Comparison of ENCODE assay signal across 1 cellular context in genomic region chr5:113271753-113272454, GRCh38.
TF ChIP-seq lines count a peak whose summit lies in the region.

No MANE protein-coding gene starts in this region.

TF ChIP-seq in GM23338, 12 proteins besides CTCF, POLR2A, EP300 and RAD21 (continued from another document):
- TF ChIP-seq ZNF462 (CRISPR knock-in tag; IDR thresholded peaks at IDR 0.05) (no peak), ZNF331 (CRISPR knock-in tag; IDR thresholded peaks at IDR 0.05; ENCODE audit: low read depth) (no peak), EZH2 (IDR thresholded peaks at IDR 0.05; ENCODE audit: low read depth, unreplicated experiment) (no peak), REST (IDR thresholded peaks at IDR 0.05; ENCODE audit: unreplicated experiment) (no peak), POLR2AphosphoS5 (IDR thresholded peaks at IDR 0.05; ENCODE audit: low read depth) (no peak), CREB1 (CRISPR knock-in tag; IDR thresholded peaks at IDR 0.05; ENCODE audit: low read depth) (no peak), JUNB (IDR thresholded peaks at IDR 0.05; ENCODE audit: unreplicated experiment) (no peak), ZNF114 (CRISPR knock-in tag; IDR thresholded peaks at IDR 0.05) (no peak), ETS1 (IDR thresholded peaks at IDR 0.05) (no peak), EZH2phosphoT487 (IDR thresholded peaks at IDR 0.05; ENCODE audit: unreplicated experiment) (no peak)
